Comparison of ENCODE assay signal across 8 cellular contexts in genomic region chr6:34055223-34055933, GRCh38.
A peak's percentile ranks its signal among the peaks of the same experiment; 100 is the strongest.
DNase-seq lines count a peak whose midpoint lies in the region; ATAC-seq and TF ChIP-seq lines count a peak whose summit lies in the region.

No MANE protein-coding gene starts in this region.

- TF ChIP-seq CTCF in foreskin keratinocyte (conservative IDR thresholded peaks at IDR 0.05), result peak; percentile 73
- TF ChIP-seq CTCF in parathyroid adenoma (IDR thresholded peaks at IDR 0.05), result peak; percentile 71
- peak; percentile 45 to 71 (median 64) for TF ChIP-seq CTCF in transverse colon (IDR thresholded peaks at IDR 0.05)

- intact Hi-C loops in activated T-helper 1 cell treated with anti-CD3 and anti-CD28 coated beads, Interleukin-12 subunit alpha, Interleukin-12 subunit beta, Interleukin-2, Interleukin-4 antibody, amounts not matched to agents 30 ng/mL and 10 ng/mL and 1 ng/mL, durations not matched to agents 14 hours and 24 hours and 36 hours (cut with micrococcal nuclease), result loop anchor here (1.0 kb wide), 1 partner anchor 99 kb away; no protein-coding TSS in a partner anchor
- intact Hi-C loops in transverse colon (cut with DNase I; ENCODE audit: low total_unique reads), result loop anchor here (5.0 kb wide), 1 partner anchor 97 kb away; no protein-coding TSS in a partner anchor

- no peak overlapping the region for H3K9ac ChIP-seq in parathyroid adenoma

- TF ChIP-seq EP300 in transverse colon (IDR thresholded peaks at IDR 0.05; ENCODE audit: low read depth), result no peak

- H3K4me2 ChIP-seq in parathyroid adenoma (ENCODE audit: low read length), result no peak overlapping the region

- H3K36me3 ChIP-seq in parathyroid adenoma (ENCODE audit: control insufficient read depth, insufficient read depth, low read length) (no peaks in the 10 kb centered on the region), transverse colon (no peaks in the 10 kb centered on the region)

- no peak overlapping the region for H2AFZ ChIP-seq in parathyroid adenoma

- no peak overlapping the region for H3K27ac Mint-ChIP-seq in activated T-helper 1 cell treated with anti-CD3 and anti-CD28 coated beads, Interleukin-12 subunit alpha, Interleukin-12 subunit beta, Interleukin-2, Interleukin-4 antibody, amounts not matched to agents 30 ng/mL and 10 ng/mL and 1 ng/mL, durations not matched to agents 14 hours and 24 hours and 36 hours

- H3K4me1 ChIP-seq in foreskin keratinocyte, result no peaks in the 10 kb centered on the region
- no peaks in the 10 kb centered on the region for H3K4me1 ChIP-seq in parathyroid adenoma
- H3K4me1 ChIP-seq in transverse colon, result peaks cover 0 to 7% (median 2%) of the 10 kb centered on the region in 4 donors

- H3K9me3 Mint-ChIP-seq in activated T-helper 1 cell treated with anti-CD3 and anti-CD28 coated beads, Interleukin-12 subunit alpha, Interleukin-12 subunit beta, Interleukin-2, Interleukin-4 antibody, amounts not matched to agents 30 ng/mL and 10 ng/mL and 1 ng/mL, durations not matched to agents 14 hours and 24 hours and 36 hours, result no peaks in the 10 kb centered on the region

- ATAC-seq in foreskin keratinocyte (peak; percentile 54), GM21423 (IDR thresholded peaks at IDR 0.05; ENCODE audit: unreplicated experiment) (no peak)

- no peak overlapping the region for H3K4me3 Mint-ChIP-seq in activated T-helper 1 cell treated with anti-CD3 and anti-CD28 coated beads, Interleukin-12 subunit alpha, Interleukin-12 subunit beta, Interleukin-2, Interleukin-4 antibody, amounts not matched to agents 30 ng/mL and 10 ng/mL and 1 ng/mL, durations not matched to agents 14 hours and 24 hours and 36 hours

- H3K27ac ChIP-seq in foreskin keratinocyte (no peak overlapping the region), parathyroid adenoma (no peak overlapping the region), transverse colon (no peak overlapping the region)

- H3K36me3 Mint-ChIP-seq in activated T-helper 1 cell treated with anti-CD3 and anti-CD28 coated beads, Interleukin-12 subunit alpha, Interleukin-12 subunit beta, Interleukin-2, Interleukin-4 antibody, amounts not matched to agents 30 ng/mL and 10 ng/mL and 1 ng/mL, durations not matched to agents 14 hours and 24 hours and 36 hours (ENCODE audit: low read depth), result no peaks in the 10 kb centered on the region

- H3K27me3 Mint-ChIP-seq in activated T-helper 1 cell treated with anti-CD3 and anti-CD28 coated beads, Interleukin-12 subunit alpha, Interleukin-12 subunit beta, Interleukin-2, Interleukin-4 antibody, amounts not matched to agents 30 ng/mL and 10 ng/mL and 1 ng/mL, durations not matched to agents 14 hours and 24 hours and 36 hours (ENCODE audit: insufficient read depth), result peaks cover 3% of the 10 kb centered on the region

- TF ChIP-seq POLR2A in transverse colon (IDR thresholded peaks at IDR 0.05), result no peak

- no peaks in the 10 kb centered on the region for H3K79me2 ChIP-seq in parathyroid adenoma

- H3K9me3 ChIP-seq in parathyroid adenoma (ENCODE audit: control insufficient read depth, low read length) (no peaks in the 10 kb centered on the region), transverse colon (no peaks in the 10 kb centered on the region)

- DNase-seq in DMS 273 (lab: John Stamatoyannopoulos, UW; ENCODE audit: unreplicated experiment) (peak; percentile 88), RPMI7951 (ENCODE audit: low read depth) (peak; percentile 47), foreskin keratinocyte (no peak), transverse colon (peak; percentile 63)
- peak; percentile 54 for DNase-seq in Jurkat, Clone E6-1 (ENCODE audit: low read depth, low spot score)
- DNase-seq in activated T-helper 1 cell treated with anti-CD3 and anti-CD28 coated beads, Interleukin-12 subunit alpha, Interleukin-12 subunit beta, Interleukin-2, Interleukin-4 antibody, amounts not matched to agents 30 ng/mL and 10 ng/mL and 1 ng/mL, durations not matched to agents 14 hours and 24 hours and 36 hours (ENCODE audit: low spot score), result peak; percentile 31

- H3K27me3 ChIP-seq in foreskin keratinocyte, result peaks cover 11% of the 10 kb centered on the region
- no peaks in the 10 kb centered on the region for H3K27me3 ChIP-seq in parathyroid adenoma (ENCODE audit: control insufficient read depth, insufficient read depth, low read length)
- H3K27me3 ChIP-seq in transverse colon, result no peaks in the 10 kb centered on the region

- in situ Hi-C loops in transverse colon (cut with MboI; ENCODE audit: low pct_ligation_motif_present in 1 of 4, low pct_unique_long_range_greater_than_20kb in 1 of 4, low sequenced_read_pairs in 3 of 4), result loop anchor here in 1 of 4 donors (10.0 kb wide), 1 partner anchor 99 kb away; no protein-coding TSS in a partner anchor

- H3K4me3 ChIP-seq in Jurkat, Clone E6-1 (ENCODE audit: low read length), result no peak overlapping the region
- H3K4me3 ChIP-seq in parathyroid adenoma (ENCODE audit: low read depth, low read length), result no peak overlapping the region
- no peak overlapping the region for H3K4me3 ChIP-seq in transverse colon

- 48 to 62% methylated on average over 8 to 18 of the region's 18 CpGs for WGBS in transverse colon (ENCODE audit: low coverage in 1 of 2), 2 donors

- H3K4me1 Mint-ChIP-seq in activated T-helper 1 cell treated with anti-CD3 and anti-CD28 coated beads, Interleukin-12 subunit alpha, Interleukin-12 subunit beta, Interleukin-2, Interleukin-4 antibody, amounts not matched to agents 30 ng/mL and 10 ng/mL and 1 ng/mL, durations not matched to agents 14 hours and 24 hours and 36 hours (ENCODE audit: low read depth), result peaks cover 7% of the 10 kb centered on the region

Comparison
In these comparisons a context has a peak if more than half of its experiments do, and no peak if none do; other contexts are left out.
1. DNase-seq: peak in DMS 273 (single experiment), Jurkat, Clone E6-1 (single experiment), RPMI7951 (single experiment), activated T-helper 1 cell treated with anti-CD3 and anti-CD28 coated beads, Interleukin-12 subunit alpha, Interleukin-12 subunit beta, Interleukin-2, Interleukin-4 antibody, amounts not matched to agents 30 ng/mL and 10 ng/mL and 1 ng/mL, durations not matched to agents 14 hours and 24 hours and 36 hours (single experiment) and transverse colon (single experiment); none in foreskin keratinocyte (0 of 2).
2. Peak in every context shown above with its lines, with median percentiles within 50 percentile points of each other: CTCF ChIP-seq.